In genomic region chr6:106827081-106827480, GRCh38 we compare ENCODE assay signal across 33 cellular contexts.
A peak's percentile ranks its signal among the peaks of the same experiment; 100 is the strongest.
DNase-seq lines count a peak whose midpoint lies in the region; ATAC-seq, FAIRE-seq and TF ChIP-seq lines count a peak whose summit lies in the region.
"Had no signal": no experiment of that assay in that cellular context is flagged by ENCODE, and none has a peak within 500 bp of the region (broad histone marks: within the 10 kb centered on the region; RNA-seq: fewer than 3 reads in every experiment).

No MANE protein-coding gene starts in this region.

- H3K9me3 ChIP-seq in HEK293 (ENCODE audit: control insufficient read depth, insufficient read depth, low read depth, low read length) (no peaks in the 10 kb centered on the region), K562 (replicated peaks; ENCODE audit: control insufficient read depth, insufficient read depth, low read depth, low read length) (no peaks in the 10 kb centered on the region), H1 (ENCODE audit: insufficient read depth in 2 of 2, low read depth in 1 of 2, low read length in 1 of 2) (peaks cover 0 to 8% of the 10 kb centered on the region in 2 experiments; a peak in 2 of 4 replicates), small intestine (ENCODE audit: control insufficient read depth, low read depth) (no peaks in the 10 kb centered on the region)
- H3K9me3 ChIP-seq: A549, BE2C, Caco-2 had no signal

- no peak overlapping the region for H3K14ac ChIP-seq in H1 (ENCODE audit: insufficient read length)

- no TSS peak for BruUV-seq in K562 (replicated peaks; lab: Mats Ljungman, UMichigan)

- H2AFZ ChIP-seq in K562 (ENCODE audit: low read depth, low read length) (0 out of 2 replicates have a peak overlapping the region, but pooled peaks have one; percentile 21), H1 (ENCODE audit: low read length) (no peak overlapping the region)

- ATAC-seq in K562, result no peak
- ATAC-seq: A549; CD8-positive, alpha-beta T cell had no signal

- no peak overlapping the region for H4K91ac ChIP-seq in H1 (replicated peaks; ENCODE audit: insufficient read length, low read length)

- H2BK5ac ChIP-seq in H1 (ENCODE audit: low read depth, low read length), result no peak overlapping the region

- FAIRE-seq in K562 (lab: Jason Lieb, UNC), result no peak
- FAIRE-seq in H1 (lab: Jason Lieb, UNC), result no peak
- no peak for FAIRE-seq in small intestine (lab: Jason Lieb, UNC)
- FAIRE-seq: A204.1, A549, D721Med had no signal

- H3K4me2 ChIP-seq in K562 (ENCODE audit: insufficient read depth, low read length), result no peak overlapping the region
- no peak overlapping the region for H3K4me2 ChIP-seq in H1 (ENCODE audit: insufficient read depth in 1 of 2, low read depth in 2 of 2, low read length in 2 of 2)
- H3K4me2 ChIP-seq: A549; BLaER1; BLaER1 treated with 17β-estradiol and CSF1 and Interleukin-3, amounts not matched to agents 10 nM and 100 nM had no signal

- H3K4me1 ChIP-seq in HEK293 (ENCODE audit: control insufficient read depth, insufficient read depth, low read length) (no peaks in the 10 kb centered on the region), K562 (replicated peaks in 1 of 2; ENCODE audit: control insufficient read depth in 2 of 2, insufficient read depth in 2 of 2, low read length in 2 of 2) (peaks cover 11 to 24% of the 10 kb centered on the region in 2 experiments), H1 (replicated peaks in 1 of 4; ENCODE audit: control insufficient read depth in 3 of 4, insufficient read depth in 4 of 4, low read length in 3 of 4) (peaks cover 0 to 8% (median 4%) of the 10 kb centered on the region in 4 experiments; a peak in 6 of 7 replicates), small intestine (ENCODE audit: control insufficient read depth in 2 of 2, insufficient read depth in 1 of 2, low read depth in 1 of 2, low read length in 1 of 2) (no peaks in the 10 kb centered on the region)
- H3K4me1 ChIP-seq: A549; BE2C; BLaER1; BLaER1 treated with 17β-estradiol and CSF1 and Interleukin-3, amounts not matched to agents 10 nM and 100 nM had no signal

- in situ Hi-C loops in K562 (cut with MboI), result no loop called here

- H3K18ac ChIP-seq in H1 (ENCODE audit: extremely low read depth, low read length), result no peak overlapping the region

- no peaks in the 10 kb centered on the region for H3K79me1 ChIP-seq in H1 (ENCODE audit: low read depth, low read length)

- H3K23ac ChIP-seq in H1 (ENCODE audit: insufficient read length), result no peak overlapping the region

- H3K9me1 ChIP-seq in K562 (ENCODE audit: control insufficient read depth, insufficient read depth, low read length), result no peaks in the 10 kb centered on the region

- no peak overlapping the region for H3K9ac ChIP-seq in K562 (ENCODE audit: insufficient read depth in 1 of 2, low read depth in 2 of 2, low read length in 2 of 2)
- H3K9ac ChIP-seq in H1 (replicated peaks in 1 of 4; ENCODE audit: extremely low read depth in 1 of 4, low read depth in 3 of 4, low read length in 3 of 4), result no peak overlapping the region
- H3K9ac ChIP-seq: BLaER1; BLaER1 treated with 17β-estradiol and CSF1 and Interleukin-3, amounts not matched to agents 10 nM and 100 nM had no signal

- WGBS in K562 (ENCODE audit: insufficient coverage, low coverage, missing lambda C conversion rate), result 68% methylated on average over 3 of the region's 3 CpGs
- 91% methylated on average over 3 of the region's 3 CpGs; no CpG with 5 or more reads in 1 of the 2 experiments for WGBS in H1 (ENCODE audit: extremely low coverage in 1 of 2, insufficient coverage in 1 of 2, insufficient read length in 1 of 2, insufficient replicate concordance in 2 of 2, low coverage in 1 of 2, low lambda C conversion rate in 2 of 2, missing lambda C conversion rate in 1 of 2), 2 experiments
- WGBS in small intestine, 3 donors, result 81 to 89% (median 84%) methylated on average over 3 of the region's 3 CpGs

- no peak overlapping the region for H2BK120ac ChIP-seq in H1 (replicated peaks; ENCODE audit: low read depth, low read length)

- no peak overlapping the region for H3K4ac ChIP-seq in H1 (replicated peaks; ENCODE audit: insufficient read length, low read depth, low read length)

- POLR2A ChIA-PET in HEK293 (lab: Yijun Ruan, JAX), result no interaction called here
- POLR2A ChIA-PET in K562 (lab: Yijun Ruan, JAX), result no interaction called here
- POLR2A ChIA-PET in H1 (lab: Charles Lee; ENCODE audit: partially characterized antibody), result no interaction called here

- no peaks in the 10 kb centered on the region for H3K36me3 ChIP-seq in HEK293 (ENCODE audit: control insufficient read depth in 2 of 2, insufficient read depth in 1 of 2, low read length in 2 of 2)
- H3K36me3 ChIP-seq in K562 (ENCODE audit: control insufficient read depth, insufficient read depth, low read length), result no peaks in the 10 kb centered on the region
- H3K36me3 ChIP-seq in H1 (ENCODE audit: control insufficient read depth in 2 of 4, insufficient read depth in 4 of 4, low read length in 3 of 4), result no peaks in the 10 kb centered on the region; a peak in 2 of 8 replicates
- H3K36me3 ChIP-seq in small intestine (ENCODE audit: control insufficient read depth in 2 of 2, insufficient read depth in 2 of 2, low read length in 2 of 2), result no peaks in the 10 kb centered on the region
- H3K36me3 ChIP-seq: BE2C; BLaER1; BLaER1 treated with 17β-estradiol and CSF1 and Interleukin-3, amounts not matched to agents 10 nM and 100 nM had no signal

- intact Hi-C loops in K562 (cut with micrococcal nuclease), result loop anchor here (5.0 kb wide), 1 partner anchor 60 kb away; no protein-coding TSS in a partner anchor
- intact Hi-C loops in posterior cingulate gyrus (cut with DNase I), result no loop called here

- TF ChIP-seq RAD21 in K562 (CRISPR knock-in tag; conservative IDR thresholded peaks at IDR 0.05 in 1 of 2, IDR thresholded peaks at IDR 0.05 in 1 of 2) (no peak), H1 (IDR thresholded peaks at IDR 0.05 in 1 of 2, conservative IDR thresholded peaks at IDR 0.05 in 1 of 2; ENCODE audit: low read depth in 2 of 2, low read length in 2 of 2) (no peak)

- no peak overlapping the region for H2AK5ac ChIP-seq in H1 (ENCODE audit: low read depth, low read length)

- TF ChIP-seq CTCF in HEK293 (tag by site-specific recombination; IDR thresholded peaks at IDR 0.05) (no peak), K562 (IDR thresholded peaks at IDR 0.05 in 2 of 3, conservative IDR thresholded peaks at IDR 0.05 in 1 of 3; ENCODE audit: insufficient read depth in 2 of 3, low read depth in 1 of 3, low read length in 3 of 3) (no peak), H1 (IDR thresholded peaks at IDR 0.05; ENCODE audit: control extremely low read depth in 1 of 3, insufficient read depth in 1 of 3, low read depth in 1 of 3, low read length in 3 of 3) (no peak)

- H3K27ac ChIP-seq in HEK293 (ENCODE audit: extremely low read depth, low read depth, low read length) (no peak overlapping the region), K562 (ENCODE audit: extremely low read depth, low read depth, low read length) (no peak overlapping the region), H1 (ENCODE audit: low read depth, low read length) (no peak overlapping the region), small intestine (ENCODE audit: low read depth in 1 of 2, low read length in 1 of 2) (no peak overlapping the region)
- H3K27ac ChIP-seq: 22Rv1; A549; BLaER1; BLaER1 treated with 17β-estradiol and CSF1 and Interleukin-3, amounts not matched to agents 10 nM and 100 nM; C4-2B had no signal

- no peaks in the 10 kb centered on the region for H3K23me2 ChIP-seq in H1 (ENCODE audit: low read depth, low read length)

- DNase-seq in K562 (ENCODE audit: extremely low read depth in 1 of 4, low spot score in 3 of 4) (no peak), H1 (ENCODE audit: low read depth in 1 of 2, low spot score in 2 of 2) (no peak), amygdala (lab: John Stamatoyannopoulos, UW) (no peak), small intestine (no peak), posterior cingulate gyrus (no peak)
- DNase-seq: 8988T; ACHN; AML-193; BE2C; C1 segment of cervical spinal cord; Caco-2; Calu3; CD4-positive, alpha-beta memory T cell; CD4-positive, alpha-beta T cell; CD4-positive, CD25-positive, alpha-beta regulatory T cell; CD8-positive, alpha-beta memory T cell; CD8-positive, alpha-beta T cell; COR-L47; DMS 273 treated with DMSO at 0.1 percent for 48 hours; DMS153; DMS53; DMS79; DMS79 treated with DMSO at 0.1 percent for 48 hours; DND-41; EL had no signal

- H3K27me3 ChIP-seq in K562 (ENCODE audit: control insufficient read depth in 2 of 2, insufficient read depth in 2 of 2, low read length in 2 of 2) (no peaks in the 10 kb centered on the region), H1 (replicated peaks in 1 of 4; ENCODE audit: control insufficient read depth in 3 of 4, extremely low read depth in 1 of 4, insufficient read depth in 3 of 4, low read length in 3 of 4) (no peaks in the 10 kb centered on the region), small intestine (ENCODE audit: control insufficient read depth in 2 of 2, insufficient read depth in 2 of 2, low read length in 2 of 2) (no peaks in the 10 kb centered on the region)
- H3K27me3 ChIP-seq: BE2C; BLaER1; BLaER1 treated with 17β-estradiol and CSF1 and Interleukin-3, amounts not matched to agents 10 nM and 100 nM had no signal

- H2BK12ac ChIP-seq in H1 (ENCODE audit: low read depth, low read length), result no peak overlapping the region

- no peaks in the 10 kb centered on the region for H3K79me2 ChIP-seq in K562 (ENCODE audit: control insufficient read depth, insufficient read depth, low read length)
- H3K79me2 ChIP-seq in H1 (ENCODE audit: control insufficient read depth in 1 of 2, insufficient read depth in 2 of 2, low read length in 2 of 2), result no peaks in the 10 kb centered on the region

- H3K56ac ChIP-seq in H1 (replicated peaks; ENCODE audit: insufficient read length, low read depth, low read length), result no peak overlapping the region

- no peak overlapping the region for H4K8ac ChIP-seq in H1 (ENCODE audit: extremely low read depth, insufficient read depth, low read length)

- no peak overlapping the region for H2BK20ac ChIP-seq in H1 (ENCODE audit: low read length)

- TF ChIP-seq POLR2A in K562 (conservative IDR thresholded peaks at IDR 0.05) (no peak), H1 (IDR thresholded peaks at IDR 0.05; ENCODE audit: control extremely low read depth in 1 of 2, low read depth in 2 of 2, low read length in 2 of 2) (no peak)

- CTCF ChIA-PET in HEK293 (lab: Yijun Ruan, JAX), result no interaction called here
- CTCF ChIA-PET in K562 (lab: Yijun Ruan, JAX; ENCODE audit: low intra/inter-chr PET ratio), result no interaction called here
- CTCF ChIA-PET in H1 (lab: Charles Lee; ENCODE audit: partially characterized antibody), result no interaction called here

- TF ChIP-seq EP300 in K562 (IDR thresholded peaks at IDR 0.05; ENCODE audit: low read length) (no peak), H1 (IDR thresholded peaks at IDR 0.05; ENCODE audit: borderline replicate concordance in 1 of 2, low read depth in 2 of 2, low read length in 2 of 2) (no peak)

- H2BK15ac ChIP-seq in H1 (ENCODE audit: low read length), result no peak overlapping the region

- H4K20me1 ChIP-seq in K562 (replicated peaks; ENCODE audit: control insufficient read depth, insufficient read depth, low read length) (no peaks in the 10 kb centered on the region), H1 (replicated peaks in 1 of 2; ENCODE audit: control insufficient read depth in 1 of 2, insufficient read depth in 2 of 2, low read length in 2 of 2) (no peaks in the 10 kb centered on the region)
- H4K20me1 ChIP-seq: BLaER1; BLaER1 treated with 17β-estradiol and CSF1 and Interleukin-3, amounts not matched to agents 10 nM and 100 nM had no signal

- H4K5ac ChIP-seq in H1 (ENCODE audit: insufficient read length, low read depth, low read length), result no peak overlapping the region

- H3K4me3 ChIP-seq in HEK293 (ENCODE audit: low read depth, low read length) (no peak overlapping the region), K562 (no peak overlapping the region), H1 (ENCODE audit: extremely low read depth in 1 of 4, insufficient read depth in 2 of 4, low read depth in 3 of 4, low read length in 4 of 4) (no peak overlapping the region), small intestine (ENCODE audit: low read depth in 1 of 2, low read length in 2 of 2) (no peak overlapping the region)
- H3K4me3 ChIP-seq: A549; BLaER1; BLaER1 treated with 17β-estradiol and CSF1 and Interleukin-3, amounts not matched to agents 10 nM and 100 nM had no signal
